Comparison of ENCODE assay signal across 11 cellular contexts in the genomic region with DNA sequence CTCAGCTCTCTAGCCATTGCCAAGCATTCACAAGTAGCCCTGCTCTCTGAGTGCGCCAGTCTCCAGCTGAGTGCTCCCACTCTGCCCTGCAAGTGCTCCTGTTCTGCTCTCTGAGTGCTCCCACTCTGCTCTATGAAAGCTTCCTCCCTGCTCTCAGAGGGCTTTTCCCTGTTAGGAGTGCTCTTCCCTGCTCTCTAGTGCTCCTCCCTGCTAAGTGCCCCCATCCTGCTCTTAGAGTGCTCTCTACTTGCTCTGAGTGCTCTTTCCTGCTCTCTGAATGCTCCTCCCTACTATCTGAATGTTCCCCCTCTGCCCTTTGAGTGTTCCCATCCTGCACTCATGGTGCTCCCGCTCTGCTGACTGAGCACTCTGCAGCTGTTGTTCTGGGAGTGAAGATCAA.
"Had no signal": no experiment of that assay in that cellular context is flagged by ENCODE, and none has a peak within 500 bp of the region (broad histone marks: within the 10 kb centered on the region; RNA-seq: fewer than 3 reads in every experiment).

No MANE protein-coding gene starts in this region.

- FAIRE-seq: H1, H54 had no signal

- H3K27ac ChIP-seq: GM23248 had no signal

- H3K9ac ChIP-seq: GM23248 had no signal

- DNase-seq: GM23248, GOT3, H7, H9, HCEC 1CT, HFFc6 had no signal

- H3K4me3 Mint-ChIP-seq: GM23338, H9, HFFc6 had no signal

- H3K36me3 ChIP-seq: HAP-1 had no signal

- H3K9me3 ChIP-seq: HAP-1 had no signal

- H3K4me1 ChIP-seq: HAP-1 had no signal

- ATAC-seq: GM23338, HCT116 had no signal

- H3K4me3 ChIP-seq: GM23248, GM23338, HAP-1 had no signal

- H3K27ac Mint-ChIP-seq: GM23338, H9, HFFc6 had no signal

- H3K4me2 ChIP-seq: GM23338 had no signal

- H2AFZ ChIP-seq: GM23248, GM23338 had no signal
